Comparison of ENCODE assay signal across 13 cellular contexts in genomic region chr18:36311026-36311570, GRCh38. TPM values are rescaled to one million over a fixed set of nuclear protein-coding genes. Genes with fewer than 3 reads are reported as not detected.
DNase-seq lines count a peak whose midpoint lies in the region; ATAC-seq, FAIRE-seq and TF ChIP-seq lines count a peak whose summit lies in the region.
"Had no signal": no experiment of that assay in that cellular context is flagged by ENCODE, and none has a peak within 500 bp of the region (broad histone marks: within the 10 kb centered on the region; RNA-seq: fewer than 3 reads in every experiment).

No MANE protein-coding gene starts in this region.

- H3K9me3 Mint-ChIP-seq in astrocyte (ENCODE audit: unreplicated experiment): no peaks in the 10 kb centered on the region
- H3K9me3 Mint-ChIP-seq in activated naive CD8-positive, alpha-beta T cell treated with anti-CD3 and anti-CD28 coated beads, Interleukin-2, amount 50 U/mL, for 24 hours: no peaks in the 10 kb centered on the region
- H3K9me3 Mint-ChIP-seq in CD8-positive, alpha-beta T cell: no peaks in the 10 kb centered on the region
- H3K9me3 Mint-ChIP-seq: CD8-positive, alpha-beta memory T cell had no signal

- TF ChIP-seq CTCF in D721Med (IDR thresholded peaks at IDR 0.05; ENCODE audit: insufficient read depth, missing control alignments) (no peak), astrocyte (IDR thresholded peaks at IDR 0.05; ENCODE audit: insufficient read depth, low read depth, low read length) (no peak), osteoblast (IDR thresholded peaks at IDR 0.05; ENCODE audit: extremely low read depth, low read depth, low read length) (no peak)
- TF ChIP-seq CTCF in CD8-positive, alpha-beta T cell (IDR thresholded peaks at IDR 0.05): no peak

- no peaks in the 10 kb centered on the region for H3K36me3 ChIP-seq in astrocyte (ENCODE audit: insufficient read depth, low read length)
- H3K36me3 ChIP-seq in osteoblast (ENCODE audit: insufficient read depth, low read length): no peaks in the 10 kb centered on the region
- H3K36me3 ChIP-seq in CD8-positive, alpha-beta T cell (ENCODE audit: insufficient read depth, low read length): no peaks in the 10 kb centered on the region
- H3K36me3 ChIP-seq: HAP-1, SJCRH30 had no signal

- POLR2A ChIA-PET in CD8-positive, alpha-beta T cell (lab: Charles Lee): no interaction called here

- H4K20me1 ChIP-seq in astrocyte (ENCODE audit: insufficient read depth, low read length): no peaks in the 10 kb centered on the region
- H4K20me1 ChIP-seq in osteoblast (ENCODE audit: insufficient read depth, low read length): no peaks in the 10 kb centered on the region

- CTCF ChIA-PET in CD8-positive, alpha-beta T cell (lab: Charles Lee): no interaction called here

- no peak overlapping the region for H3K4me3 Mint-ChIP-seq in astrocyte (ENCODE audit: unreplicated experiment)
- no peak overlapping the region for H3K4me3 Mint-ChIP-seq in activated naive CD8-positive, alpha-beta T cell treated with anti-CD3 and anti-CD28 coated beads, Interleukin-2, amount 50 U/mL, for 24 hours
- no peak overlapping the region for H3K4me3 Mint-ChIP-seq in CD8-positive, alpha-beta T cell
- H3K4me3 Mint-ChIP-seq: CD8-positive, alpha-beta memory T cell had no signal

- H2AFZ ChIP-seq in astrocyte (ENCODE audit: low read depth, low read length) (no peak overlapping the region), osteoblast (ENCODE audit: low read length) (no peak overlapping the region)

- H3K9me3 ChIP-seq in astrocyte (ENCODE audit: insufficient read depth, low read depth, low read length) (no peaks in the 10 kb centered on the region), osteoblast (ENCODE audit: low read depth, low read length) (no peaks in the 10 kb centered on the region)
- H3K9me3 ChIP-seq in CD8-positive, alpha-beta T cell (ENCODE audit: low read length): no peaks in the 10 kb centered on the region
- H3K9me3 ChIP-seq: HAP-1, SJCRH30 had no signal

- H3K27ac Mint-ChIP-seq in astrocyte (ENCODE audit: unreplicated experiment): peak overlapping the region; percentile 42
- no peak overlapping the region for H3K27ac Mint-ChIP-seq in activated naive CD8-positive, alpha-beta T cell treated with anti-CD3 and anti-CD28 coated beads, Interleukin-2, amount 50 U/mL, for 24 hours
- no peak overlapping the region for H3K27ac Mint-ChIP-seq in CD8-positive, alpha-beta T cell
- H3K27ac Mint-ChIP-seq: CD8-positive, alpha-beta memory T cell had no signal

- H3K27me3 ChIP-seq in astrocyte (ENCODE audit: insufficient read depth, low read length): no peaks in the 10 kb centered on the region
- H3K27me3 ChIP-seq in osteoblast (ENCODE audit: insufficient read depth, low read length): no peaks in the 10 kb centered on the region
- H3K27me3 ChIP-seq in CD8-positive, alpha-beta T cell (ENCODE audit: insufficient read depth, low read length): peaks cover 6% of the 10 kb centered on the region
- H3K27me3 ChIP-seq: SJCRH30 had no signal

- peak; percentile 67 for DNase-seq in D721Med (ENCODE audit: insufficient read length, low spot score)
- DNase-seq in NCI-H524 treated with DMSO at 0.1 percent for 48 hours (lab: John Stamatoyannopoulos, UW): peak; percentile 0
- DNase-seq in astrocyte (ENCODE audit: low read depth): no peak
- DNase-seq in osteoblast (ENCODE audit: insufficient read length, low spot score, missing footprints): no peak
- no peak for DNase-seq in activated naive CD8-positive, alpha-beta T cell treated with anti-CD3 and anti-CD28 coated beads, Interleukin-2, amount 50 U/mL, for 24 hours
- DNase-seq in CD8-positive, alpha-beta T cell: no peak
- DNase-seq: CD8-positive, alpha-beta memory T cell; DMS 273 treated with DMSO at 0.1 percent for 48 hours; NCI-H1694; NCI-H345; SJCRH30 had no signal

- FAIRE-seq in D721Med (lab: Jason Lieb, UNC): peak; percentile 99
- FAIRE-seq in astrocyte (lab: Jason Lieb, UNC): no peak

- H3K4me1 ChIP-seq in astrocyte (ENCODE audit: insufficient read depth, low read length): peaks cover 56% of the 10 kb centered on the region
- peaks cover 63% of the 10 kb centered on the region for H3K4me1 ChIP-seq in osteoblast (ENCODE audit: insufficient read depth, low read length)
- no peaks in the 10 kb centered on the region for H3K4me1 ChIP-seq in CD8-positive, alpha-beta T cell (ENCODE audit: insufficient read depth, low read length)
- H3K4me1 ChIP-seq: HAP-1, SJCRH30 had no signal

- H3K9ac ChIP-seq in astrocyte (ENCODE audit: low read length): no peak overlapping the region

- H3K4me3 ChIP-seq in astrocyte (ENCODE audit: insufficient read depth, low read depth, low read length) (no peak overlapping the region), osteoblast (ENCODE audit: insufficient read depth, low read length) (no peak overlapping the region)
- no peak overlapping the region for H3K4me3 ChIP-seq in CD8-positive, alpha-beta T cell (ENCODE audit: low read depth, low read length)
- H3K4me3 ChIP-seq: HAP-1, SJCRH30 had no signal

- no peak for ATAC-seq in activated naive CD8-positive, alpha-beta T cell treated with anti-CD3 and anti-CD28 coated beads, Interleukin-2, amount 50 U/mL, for 24 hours
- ATAC-seq in CD8-positive, alpha-beta T cell: no peak
- no peak for ATAC-seq in GM21447 (IDR thresholded peaks at IDR 0.05; ENCODE audit: unreplicated experiment)

- no peaks in the 10 kb centered on the region for H3K27me3 Mint-ChIP-seq in astrocyte (ENCODE audit: low read depth, unreplicated experiment)
- peaks cover 33% of the 10 kb centered on the region for H3K27me3 Mint-ChIP-seq in activated naive CD8-positive, alpha-beta T cell treated with anti-CD3 and anti-CD28 coated beads, Interleukin-2, amount 50 U/mL, for 24 hours
- H3K27me3 Mint-ChIP-seq in CD8-positive, alpha-beta T cell (ENCODE audit: low read depth): peaks cover 33% of the 10 kb centered on the region

- H3K36me3 Mint-ChIP-seq in astrocyte (ENCODE audit: low read depth, unreplicated experiment): peaks cover 2% of the 10 kb centered on the region
- H3K36me3 Mint-ChIP-seq in activated naive CD8-positive, alpha-beta T cell treated with anti-CD3 and anti-CD28 coated beads, Interleukin-2, amount 50 U/mL, for 24 hours (ENCODE audit: low read depth): no peaks in the 10 kb centered on the region
- H3K36me3 Mint-ChIP-seq in CD8-positive, alpha-beta T cell: no peaks in the 10 kb centered on the region
- H3K36me3 Mint-ChIP-seq: CD8-positive, alpha-beta memory T cell had no signal

- no peak overlapping the region for H3K4me2 ChIP-seq in astrocyte (ENCODE audit: low read length)
- H3K4me2 ChIP-seq in osteoblast (ENCODE audit: insufficient read depth, low read length): no peak overlapping the region

- intact Hi-C loops in CD8-positive, alpha-beta T cell (cut with DNase I, micrococcal nuclease): no loop called here

- peaks cover 30% of the 10 kb centered on the region for H3K79me2 ChIP-seq in astrocyte (ENCODE audit: insufficient read depth, low read length)
- H3K79me2 ChIP-seq in osteoblast (ENCODE audit: insufficient read depth, low read length): peaks cover 48% of the 10 kb centered on the region

- peaks cover 74% of the 10 kb centered on the region for H3K4me1 Mint-ChIP-seq in astrocyte (ENCODE audit: low read depth, unreplicated experiment)
- no peaks in the 10 kb centered on the region for H3K4me1 Mint-ChIP-seq in activated naive CD8-positive, alpha-beta T cell treated with anti-CD3 and anti-CD28 coated beads, Interleukin-2, amount 50 U/mL, for 24 hours
- no peaks in the 10 kb centered on the region for H3K4me1 Mint-ChIP-seq in CD8-positive, alpha-beta T cell (ENCODE audit: low read depth)
- H3K4me1 Mint-ChIP-seq: CD8-positive, alpha-beta memory T cell had no signal

- H3K27ac ChIP-seq in astrocyte (ENCODE audit: low read depth, low read length) (peak overlapping the region; percentile 99), osteoblast (ENCODE audit: low read depth, low read length) (peak overlapping the region; percentile 92)
- no peak overlapping the region for H3K27ac ChIP-seq in CD8-positive, alpha-beta T cell (ENCODE audit: low read depth, low read length)
- H3K27ac ChIP-seq: SJCRH30 had no signal

RNA-seq across cellular contexts. Expression of gene FHOD3, which starts 13.6 kb away (rescaled TPM):
- total RNA-seq in astrocyte: 5.9 and 6.1 TPM in 2 replicates
- total RNA-seq in osteoblast: 13.0 and 17.4 TPM in 2 replicates
- total RNA-seq in CD8-positive, alpha-beta T cell: not detected
- total RNA-seq: CD8-positive, alpha-beta memory T cell had no signal

Comparison
In these comparisons a context has a peak if more than half of its experiments do, and no peak if none do; other contexts are left out.
1. DNase-seq: peak in D721Med (single experiment) and NCI-H524 treated with DMSO at 0.1 percent for 48 hours (single experiment); none in astrocyte (single experiment), osteoblast (single experiment), activated naive CD8-positive, alpha-beta T cell treated with anti-CD3 and anti-CD28 coated beads, Interleukin-2, amount 50 U/mL, for 24 hours (single experiment) and CD8-positive, alpha-beta T cell (0 of 7).